Comparison of ENCODE assay signal across 1 cellular context in genomic region chr4:128810871-128811570, GRCh38.
A peak's percentile ranks its signal among the peaks of the same experiment; 100 is the strongest.
TF ChIP-seq lines count a peak whose summit lies in the region.

No MANE protein-coding gene starts in this region.

TF ChIP-seq in K562, 482 proteins besides CTCF, POLR2A, EP300 and RAD21 (continued from another document and continues in another):
- peak; percentile 45 for TF ChIP-seq PRDM10 (IDR thresholded peaks at IDR 0.05; ENCODE audit: partially characterized antibody)
- peak in 1 of 2 experiments; percentile 64; a peak in 1 of 4 replicates for TF ChIP-seq SIN3A (IDR thresholded peaks at IDR 0.05; ENCODE audit: borderline replicate concordance in 2 of 2, control insufficient read depth in 1 of 2, low read depth in 2 of 2, low read length in 2 of 2)
- TF ChIP-seq HNRNPL (IDR thresholded peaks at IDR 0.05; ENCODE audit: low read depth, low read length), result no peak
- TF ChIP-seq STAT5B (CRISPR knock-in tag; IDR thresholded peaks at IDR 0.05), result no peak
- TF ChIP-seq NR2C2 (CRISPR knock-in tag; IDR thresholded peaks at IDR 0.05), result no peak
- TF ChIP-seq NR2C2 (tag; IDR thresholded peaks at IDR 0.05), result no peak
- TF ChIP-seq MAFK (IDR thresholded peaks at IDR 0.05; ENCODE audit: low read length), result no peak
- no peak for TF ChIP-seq DDX20 (tag; IDR thresholded peaks at IDR 0.05; ENCODE audit: low read depth)
- no peak for TF ChIP-seq ARID3B (CRISPR knock-in tag; IDR thresholded peaks at IDR 0.05; ENCODE audit: borderline replicate concordance)
- no peak for TF ChIP-seq ZFP36 (IDR thresholded peaks at IDR 0.05; ENCODE audit: low read depth, low read length, partially characterized antibody)
- no peak for TF ChIP-seq ZKSCAN3 (CRISPR knock-in tag; IDR thresholded peaks at IDR 0.05)
- TF ChIP-seq HBP1 (CRISPR knock-in tag; IDR thresholded peaks at IDR 0.05), result no peak
- TF ChIP-seq FUS (optimal IDR thresholded peaks at IDR 0.05; ENCODE audit: low read depth, low read length), result no peak
- no peak for TF ChIP-seq BRF2 (IDR thresholded peaks at IDR 0.05; ENCODE audit: borderline replicate concordance, insufficient read depth, insufficient read length)
- TF ChIP-seq FOXM1 (IDR thresholded peaks at IDR 0.05; ENCODE audit: low read depth), result no peak
- TF ChIP-seq FOXM1 (CRISPR knock-in tag; IDR thresholded peaks at IDR 0.05; ENCODE audit: low read depth), result no peak
- no peak for TF ChIP-seq ZBTB12 (CRISPR knock-in tag; IDR thresholded peaks at IDR 0.05)
- TF ChIP-seq MYC (IDR thresholded peaks at IDR 0.05; ENCODE audit: low read depth, low read length), result peak; percentile 76
- TF ChIP-seq MYC (CRISPR knock-in tag; IDR thresholded peaks at IDR 0.05; ENCODE audit: borderline replicate concordance, low read depth), result no peak
- TF ChIP-seq HLTF (IDR thresholded peaks at IDR 0.05), result no peak
- TF ChIP-seq HDAC2 (IDR thresholded peaks at IDR 0.05), result peak; percentile 44
- TF ChIP-seq PML (IDR thresholded peaks at IDR 0.05; ENCODE audit: low read length), result no peak; the same call in 1 of the 2 replicates
- no peak for TF ChIP-seq HINFP (tag; conservative IDR thresholded peaks at IDR 0.05; ENCODE audit: low read depth)
- no peak for TF ChIP-seq ZNF311 (CRISPR knock-in tag; IDR thresholded peaks at IDR 0.05)
- TF ChIP-seq ZNF212 (CRISPR knock-in tag; IDR thresholded peaks at IDR 0.05), result no peak
- no peak for TF ChIP-seq ELK3 (CRISPR knock-in tag; IDR thresholded peaks at IDR 0.05)
- TF ChIP-seq MCM7 (IDR thresholded peaks at IDR 0.05), result no peak
- no peak for TF ChIP-seq KDM2B (CRISPR knock-in tag; IDR thresholded peaks at IDR 0.05)
- no peak for TF ChIP-seq ZNF175 (CRISPR knock-in tag; IDR thresholded peaks at IDR 0.05; ENCODE audit: low read depth)
- TF ChIP-seq ZNF76 (CRISPR knock-in tag; IDR thresholded peaks at IDR 0.05; ENCODE audit: borderline replicate concordance), result no peak
- TF ChIP-seq SP1 (CRISPR knock-in tag; IDR thresholded peaks at IDR 0.05), result peak; percentile 77
- TF ChIP-seq ZNF561 (CRISPR knock-in tag; conservative IDR thresholded peaks at IDR 0.05), result no peak
- TF ChIP-seq ZBTB2 (IDR thresholded peaks at IDR 0.05), result no peak
- no peak for TF ChIP-seq ZNF785 (CRISPR knock-in tag; IDR thresholded peaks at IDR 0.05)
- no peak for TF ChIP-seq SP2 (IDR thresholded peaks at IDR 0.05; ENCODE audit: extremely low read depth, low read depth, low read length, poor library complexity, severe bottlenecking)
- TF ChIP-seq KAT8 (IDR thresholded peaks at IDR 0.05; ENCODE audit: low read depth), result no peak
- no peak for TF ChIP-seq HMG20B (CRISPR knock-in tag; IDR thresholded peaks at IDR 0.05)
- peak; percentile 93 to 96 for TF ChIP-seq MNT (conservative IDR thresholded peaks at IDR 0.05)
- no peak for TF ChIP-seq MEF2D (tag; conservative IDR thresholded peaks at IDR 0.05; ENCODE audit: low read depth)
- no peak for TF ChIP-seq SIRT6 (IDR thresholded peaks at IDR 0.05; ENCODE audit: low read depth, low read length)
- TF ChIP-seq ZFX (CRISPR knock-in tag; IDR thresholded peaks at IDR 0.05), result peak; percentile 78
- TF ChIP-seq NCOA6 (IDR thresholded peaks at IDR 0.05), result no peak
- no peak for TF ChIP-seq RAD51 (IDR thresholded peaks at IDR 0.05; ENCODE audit: borderline replicate concordance, low read depth)
- no peak for TF ChIP-seq ZNF23 (CRISPR knock-in tag; IDR thresholded peaks at IDR 0.05)
- TF ChIP-seq MCM2 (IDR thresholded peaks at IDR 0.05; ENCODE audit: low read depth), result no peak
- TF ChIP-seq SMAD1 (IDR thresholded peaks at IDR 0.05; ENCODE audit: low read depth, low read length, partially characterized antibody), result no peak
- peak; percentile 43 for TF ChIP-seq TEAD4 (IDR thresholded peaks at IDR 0.05; ENCODE audit: low read length)
- no peak for TF ChIP-seq TEAD4 (CRISPR knock-in tag; IDR thresholded peaks at IDR 0.05; ENCODE audit: borderline replicate concordance)
- 0 out of 2 replicates have a peak, but pooled peaks have one; percentile 29 for TF ChIP-seq PHF21A (IDR thresholded peaks at IDR 0.05; ENCODE audit: borderline replicate concordance, low read depth)
- no peak for TF ChIP-seq UBTF (IDR thresholded peaks at IDR 0.05; ENCODE audit: borderline replicate concordance in 1 of 2, low read depth in 2 of 2, low read length in 2 of 2)
